12 cellular contexts compared by ENCODE assay signal in genomic region chr6:132132420-132132819, GRCh38.
DNase-seq lines count a peak whose midpoint lies in the region; ATAC-seq, FAIRE-seq and TF ChIP-seq lines count a peak whose summit lies in the region.
"Had no signal": no experiment of that assay in that cellular context is flagged by ENCODE, and none has a peak within 500 bp of the region (broad histone marks: within the 10 kb centered on the region; RNA-seq: fewer than 3 reads in every experiment).

No MANE protein-coding gene starts in this region.

- H3K9me3 Mint-ChIP-seq in astrocyte (ENCODE audit: unreplicated experiment), result no peaks in the 10 kb centered on the region
- peaks cover 2% of the 10 kb centered on the region in 2 donors for H3K9me3 Mint-ChIP-seq in natural killer cell

- no peak for ATAC-seq in natural killer cell
- no peak for ATAC-seq in HG03139 (IDR thresholded peaks at IDR 0.05; ENCODE audit: unreplicated experiment)

- H3K36me3 ChIP-seq in DOHH2 (ENCODE audit: control insufficient read depth, low read length), result no peaks in the 10 kb centered on the region
- no peaks in the 10 kb centered on the region for H3K36me3 ChIP-seq in astrocyte (ENCODE audit: insufficient read depth, low read length)
- no peaks in the 10 kb centered on the region for H3K36me3 ChIP-seq in cardiac muscle cell
- H3K36me3 ChIP-seq: neutrophil had no signal

- H3K9me2 ChIP-seq in DOHH2 (replicated peaks; ENCODE audit: control insufficient read depth, low read length), result no peaks in the 10 kb centered on the region

- H3K4me1 ChIP-seq in DOHH2 (ENCODE audit: control insufficient read depth, low read length), result peaks cover 71% of the 10 kb centered on the region
- peaks cover 32% of the 10 kb centered on the region for H3K4me1 ChIP-seq in astrocyte (ENCODE audit: insufficient read depth, low read length)
- peaks cover 9% of the 10 kb centered on the region for H3K4me1 ChIP-seq in cardiac muscle cell (ENCODE audit: low read depth)

- peak overlapping the region; percentile 46; the same call in 1 of the 2 replicates for H3K4me3 ChIP-seq in DOHH2 (ENCODE audit: low read length)
- H3K4me3 ChIP-seq in astrocyte (ENCODE audit: insufficient read depth, low read depth, low read length), result no peak overlapping the region
- no peak overlapping the region for H3K4me3 ChIP-seq in cardiac muscle cell

- TF ChIP-seq CTCF in DOHH2 (IDR thresholded peaks at IDR 0.05; ENCODE audit: low read depth, low read length, poor library complexity, severe bottlenecking) (no peak), astrocyte (IDR thresholded peaks at IDR 0.05; ENCODE audit: insufficient read depth, low read depth, low read length) (no peak), cardiac muscle cell (IDR thresholded peaks at IDR 0.05; ENCODE audit: low read depth, low read length) (no peak), natural killer cell (IDR thresholded peaks at IDR 0.05) (no peak)

- no peaks in the 10 kb centered on the region for H4K20me1 ChIP-seq in DOHH2 (ENCODE audit: control insufficient read depth, insufficient read depth, low read depth, low read length)
- H4K20me1 ChIP-seq in astrocyte (ENCODE audit: insufficient read depth, low read length), result no peaks in the 10 kb centered on the region

- H3K79me2 ChIP-seq in DOHH2 (ENCODE audit: control insufficient read depth, low read length) (no peaks in the 10 kb centered on the region), astrocyte (ENCODE audit: insufficient read depth, low read length) (no peaks in the 10 kb centered on the region)

- H3K36me3 Mint-ChIP-seq in astrocyte (ENCODE audit: low read depth, unreplicated experiment) (no peaks in the 10 kb centered on the region), natural killer cell (no peaks in the 10 kb centered on the region)
- H3K36me3 Mint-ChIP-seq: CD4-positive, alpha-beta memory T cell had no signal

- H3K9me3 ChIP-seq in DOHH2 (ENCODE audit: control insufficient read depth, insufficient read depth, low read length) (no peaks in the 10 kb centered on the region), astrocyte (ENCODE audit: insufficient read depth, low read depth, low read length) (no peaks in the 10 kb centered on the region), cardiac muscle cell (ENCODE audit: low read depth) (no peaks in the 10 kb centered on the region)
- H3K9me3 ChIP-seq: neutrophil had no signal

- peak; percentile 80 for DNase-seq in astrocyte (ENCODE audit: low read depth)
- peak; percentile 11 to 77 for DNase-seq in cardiac muscle cell (ENCODE audit: low read depth in 1 of 2, low spot score in 1 of 2)
- peak; percentile 26 for DNase-seq in putamen (ENCODE audit: low spot score)
- no peak for DNase-seq in activated T-cell treated with anti-CD3 and anti-CD28 coated beads for 4 hours
- no peak for DNase-seq in natural killer cell
- DNase-seq in SK-N-DZ (ENCODE audit: low spot score), result no peak
- DNase-seq: CD4-positive, alpha-beta memory T cell; T-helper 9 cell had no signal

- H3K4me1 Mint-ChIP-seq in astrocyte (ENCODE audit: low read depth, unreplicated experiment) (peaks cover 47% of the 10 kb centered on the region), natural killer cell (no peaks in the 10 kb centered on the region)
- H3K4me1 Mint-ChIP-seq: CD4-positive, alpha-beta memory T cell had no signal

- FAIRE-seq in astrocyte (lab: Jason Lieb, UNC), result no peak
- FAIRE-seq: GM18507 had no signal

- peak overlapping the region; percentile 1 for H3K4me3 Mint-ChIP-seq in astrocyte (ENCODE audit: unreplicated experiment)
- no peak overlapping the region for H3K4me3 Mint-ChIP-seq in natural killer cell
- H3K4me3 Mint-ChIP-seq: CD4-positive, alpha-beta memory T cell had no signal

- H3F3A ChIP-seq in DOHH2 (ENCODE audit: control insufficient read depth, insufficient read depth), result peaks cover 14% of the 10 kb centered on the region

- H3K9ac ChIP-seq in astrocyte (ENCODE audit: low read length), result peak overlapping the region; percentile 81

- H3K27ac Mint-ChIP-seq in astrocyte (ENCODE audit: unreplicated experiment) (peak overlapping the region; percentile 100), natural killer cell (no peak overlapping the region)
- H3K27ac Mint-ChIP-seq: CD4-positive, alpha-beta memory T cell had no signal

- H3K4me2 ChIP-seq in DOHH2 (ENCODE audit: low read length) (peak overlapping the region; percentile 43), astrocyte (ENCODE audit: low read length) (peak overlapping the region; percentile 68)

- H3K27ac ChIP-seq in DOHH2 (ENCODE audit: low read depth, low read length) (peak overlapping the region; percentile 77), astrocyte (ENCODE audit: low read depth, low read length) (peak overlapping the region; percentile 96), cardiac muscle cell (no peak overlapping the region)
- H3K27ac ChIP-seq: neutrophil had no signal

- no peak overlapping the region for H2AFZ ChIP-seq in astrocyte (ENCODE audit: low read depth, low read length)

- H3K27me3 ChIP-seq in DOHH2 (ENCODE audit: control insufficient read depth, low read length) (no peaks in the 10 kb centered on the region), astrocyte (ENCODE audit: insufficient read depth, low read length) (no peaks in the 10 kb centered on the region), cardiac muscle cell (no peaks in the 10 kb centered on the region)
- H3K27me3 ChIP-seq: neutrophil had no signal

- intact Hi-C loops in natural killer cell (cut with micrococcal nuclease), result no loop called here

- no peaks in the 10 kb centered on the region for H3K27me3 Mint-ChIP-seq in astrocyte (ENCODE audit: low read depth, unreplicated experiment)
- H3K27me3 Mint-ChIP-seq in natural killer cell (ENCODE audit: low read depth in 2 of 2), result no peaks in the 10 kb centered on the region

Comparison
In these comparisons a context has a peak if more than half of its experiments do, and no peak if none do; other contexts are left out.
1. DNase-seq: peak in astrocyte (single experiment), cardiac muscle cell (2 of 2) and putamen (single experiment); none in activated T-cell treated with anti-CD3 and anti-CD28 coated beads for 4 hours (single experiment), natural killer cell (single experiment) and SK-N-DZ (single experiment).